In the genomic region with DNA sequence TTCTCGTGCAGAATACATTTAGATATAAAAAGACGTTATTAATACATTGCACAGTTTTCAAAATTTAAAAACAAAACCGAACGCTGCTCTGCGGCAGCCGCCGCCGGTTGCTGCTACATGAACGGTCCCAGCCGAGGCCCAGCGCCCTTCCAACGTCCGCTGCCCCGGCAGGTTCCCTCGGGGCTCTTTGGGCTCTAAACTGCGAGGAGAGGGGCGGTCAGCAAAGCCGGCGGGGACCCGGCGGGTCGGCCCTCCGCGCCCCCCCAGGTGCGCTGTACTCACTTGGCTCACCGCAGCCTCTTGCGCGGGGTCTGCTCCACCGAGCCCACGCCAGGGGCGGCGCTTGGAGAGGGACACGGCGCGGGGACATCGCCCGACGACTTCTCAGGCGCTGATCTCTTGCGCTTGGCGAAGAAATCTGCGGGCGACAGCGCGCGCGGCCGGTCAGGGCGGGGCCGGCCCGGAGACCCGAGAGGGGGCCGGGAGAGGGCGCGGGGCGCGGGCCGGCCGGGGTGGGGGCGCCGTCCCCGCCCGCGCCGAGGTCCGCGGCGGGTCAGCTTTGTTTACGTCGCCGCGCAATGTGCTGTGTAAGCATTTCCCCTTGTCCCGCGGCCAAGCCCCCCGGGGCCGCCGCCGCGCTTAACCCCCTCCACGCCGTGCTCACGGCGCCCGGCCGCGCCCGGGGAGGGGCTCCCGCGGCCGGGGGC, we compare ENCODE assay signal across 8 cellular contexts. TPM values are rescaled to one million over a fixed set of nuclear protein-coding genes. Genes with fewer than 3 reads are reported as not detected.
DNase-seq lines count a peak whose midpoint lies in the region; ATAC-seq and TF ChIP-seq lines count a peak whose summit lies in the region.

No MANE protein-coding gene starts in this region.

- no peak for DNase-seq in activated naive CD8-positive, alpha-beta T cell treated with anti-CD3 and anti-CD28 coated beads for 36 hours
- no peak for DNase-seq in dorsolateral prefrontal cortex
- DNase-seq in mesothelial cell of epicardium (ENCODE audit: low spot score in 2 of 2, unreplicated experiment in 2 of 2), result no peak
- no peak for DNase-seq in NCI-H1092 (lab: John Stamatoyannopoulos, UW)
- DNase-seq in hepatic stellate cell (ENCODE audit: low spot score), result no peak

- H3K27ac ChIP-seq in dorsolateral prefrontal cortex (peak overlapping the region in 56 of 59 donors; percentile 33 to 94 (median 83)), urinary bladder (ENCODE audit: low read depth) (peak overlapping the region; percentile 72)

- peaks cover 0 to 10% (median 0%) of the 10 kb centered on the region in 45 donors for H3K27me3 ChIP-seq in dorsolateral prefrontal cortex

- intact Hi-C loops in dorsolateral prefrontal cortex (cut with DNase I), result loop anchor here (5.0 to 10.0 kb wide), 4 partner anchors 152 to 319 kb away; no protein-coding TSS in a partner anchor

- H3K36me3 ChIP-seq in urinary bladder (ENCODE audit: insufficient read depth), result no peaks in the 10 kb centered on the region

- no peaks in the 10 kb centered on the region for H3K9me3 Mint-ChIP-seq in activated naive CD8-positive, alpha-beta T cell (ENCODE audit: low read depth)
- no peaks in the 10 kb centered on the region for H3K9me3 Mint-ChIP-seq in activated naive CD8-positive, alpha-beta T cell treated with anti-CD3 and anti-CD28 coated beads for 36 hours
- no peaks in the 10 kb centered on the region for H3K9me3 Mint-ChIP-seq in mesothelial cell of epicardium

- H3K27me3 Mint-ChIP-seq in activated naive CD8-positive, alpha-beta T cell, result no peaks in the 10 kb centered on the region
- peaks cover 14% of the 10 kb centered on the region for H3K27me3 Mint-ChIP-seq in activated naive CD8-positive, alpha-beta T cell treated with anti-CD3 and anti-CD28 coated beads for 36 hours
- H3K27me3 Mint-ChIP-seq in mesothelial cell of epicardium (ENCODE audit: low read depth), result no peaks in the 10 kb centered on the region

- no peaks in the 10 kb centered on the region for H3K4me1 ChIP-seq in urinary bladder (ENCODE audit: insufficient read depth)

- TF ChIP-seq CTCF in dorsolateral prefrontal cortex (IDR thresholded peaks at IDR 0.05 in 54 of 56, conservative IDR thresholded peaks at IDR 0.05 in 2 of 56; ENCODE audit: low read depth in 1 of 56, partially characterized antibody in 56 of 56) (peak in 2 of 56 donors; percentile 8 to 15), mesothelial cell of epicardium (IDR thresholded peaks at IDR 0.05; ENCODE audit: unreplicated experiment) (no peak)

- peaks cover 14% of the 10 kb centered on the region for H3K4me1 Mint-ChIP-seq in activated naive CD8-positive, alpha-beta T cell (ENCODE audit: low read depth)
- peaks cover 12% of the 10 kb centered on the region for H3K4me1 Mint-ChIP-seq in activated naive CD8-positive, alpha-beta T cell treated with anti-CD3 and anti-CD28 coated beads for 36 hours
- peaks cover 44% of the 10 kb centered on the region for H3K4me1 Mint-ChIP-seq in mesothelial cell of epicardium

- H3K4me3 Mint-ChIP-seq in activated naive CD8-positive, alpha-beta T cell, result peak overlapping the region; percentile 61
- no peak overlapping the region for H3K4me3 Mint-ChIP-seq in activated naive CD8-positive, alpha-beta T cell treated with anti-CD3 and anti-CD28 coated beads for 36 hours
- peak overlapping the region; percentile 73 for H3K4me3 Mint-ChIP-seq in mesothelial cell of epicardium

- H3K36me3 Mint-ChIP-seq in activated naive CD8-positive, alpha-beta T cell, result no peaks in the 10 kb centered on the region
- no peaks in the 10 kb centered on the region for H3K36me3 Mint-ChIP-seq in activated naive CD8-positive, alpha-beta T cell treated with anti-CD3 and anti-CD28 coated beads for 36 hours
- peaks cover 13% of the 10 kb centered on the region for H3K36me3 Mint-ChIP-seq in mesothelial cell of epicardium

- H3K4me3 ChIP-seq in dorsolateral prefrontal cortex (peak overlapping the region; percentile 7 to 79 (median 65)), urinary bladder (ENCODE audit: low read depth, low read length) (peak overlapping the region; percentile 95)

- WGBS in urinary bladder, result 2% methylated on average over 90 of the region's 90 CpGs

- ATAC-seq in GM21447 (IDR thresholded peaks at IDR 0.05; ENCODE audit: unreplicated experiment), result no peak

- no peak overlapping the region for H3K27ac Mint-ChIP-seq in activated naive CD8-positive, alpha-beta T cell
- no peak overlapping the region for H3K27ac Mint-ChIP-seq in activated naive CD8-positive, alpha-beta T cell treated with anti-CD3 and anti-CD28 coated beads for 36 hours
- H3K27ac Mint-ChIP-seq in mesothelial cell of epicardium, result no peak overlapping the region

RNA-seq across cellular contexts. Expression of a gene that starts 1.7 kb away (rescaled TPM):
- total RNA-seq in activated naive CD8-positive, alpha-beta T cell treated with anti-CD3 and anti-CD28 coated beads for 36 hours, result 1 to 10 TPM in 1 of 2 experiments, under 1 TPM in 1; 0.85 to 1.0 TPM
- total RNA-seq in dorsolateral prefrontal cortex (100 to 1,000 TPM in 8 of 120 experiments, 10 to 100 TPM in 112; 11.0 to 191 (median 44.8) TPM), mesothelial cell of epicardium (132 to 148 TPM (median 146 TPM) in 3 replicates), urinary bladder (78.6 TPM)
- 118 TPM for polyA plus RNA-seq in urinary bladder

RNA-seq across cellular contexts. Expression of a gene that starts 45.4 kb away (rescaled TPM):
- 1 to 10 TPM; 1.3 to 2.5 TPM for total RNA-seq in activated naive CD8-positive, alpha-beta T cell treated with anti-CD3 and anti-CD28 coated beads for 36 hours
- total RNA-seq in dorsolateral prefrontal cortex (1 to 10 TPM in 104 of 120 experiments, under 1 TPM in 13, not detected in 3; 0.52 to 7.6 (median 2.4) TPM), mesothelial cell of epicardium (1.3 to 1.9 TPM (median 1.5 TPM) in 3 replicates), urinary bladder (1.1 TPM)
- 18.9 TPM for polyA plus RNA-seq in urinary bladder

Comparison
In these comparisons a context has a peak if more than half of its experiments do, and no peak if none do; other contexts are left out.
1. RNA of a gene that starts 1.7 kb away (total RNA-seq): 132 to 148 TPM in mesothelial cell of epicardium, 78.6 TPM in urinary bladder (single experiment) and 11.0 to 191 TPM in dorsolateral prefrontal cortex; 0.85 to 1.0 TPM in activated naive CD8-positive, alpha-beta T cell treated with anti-CD3 and anti-CD28 coated beads for 36 hours; every median in the first group is over 4 times any median in the second.